In the genomic region with DNA sequence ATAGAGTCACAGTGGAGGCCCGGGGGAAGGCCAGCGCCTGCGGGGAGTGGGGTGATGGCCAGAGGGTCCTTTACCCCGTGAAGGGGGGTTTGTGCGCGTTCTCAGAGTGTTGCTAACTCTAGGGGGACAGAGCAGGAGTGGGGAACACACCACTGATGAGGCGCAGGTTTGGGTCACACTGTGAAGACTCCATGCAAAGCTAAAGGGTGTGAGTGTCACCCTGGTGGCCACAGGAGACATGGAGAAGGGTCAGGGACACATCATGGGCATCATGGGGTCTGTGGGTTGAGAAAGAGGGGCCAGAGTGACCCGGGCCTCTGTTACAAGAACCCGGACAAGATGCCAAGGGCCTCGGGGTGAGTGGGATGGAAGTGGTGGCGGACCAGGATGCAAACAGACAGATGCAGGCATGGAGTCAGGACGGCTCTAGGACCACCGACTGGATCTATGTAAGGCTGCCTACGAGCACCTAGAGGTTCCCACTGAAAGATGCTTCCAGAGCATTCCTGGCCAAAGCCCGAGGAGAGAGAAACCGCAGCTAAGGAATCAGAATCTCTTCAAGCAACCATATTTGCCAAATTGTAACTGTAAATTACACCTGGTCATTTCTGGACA, we compare ENCODE assay signal across 20 cellular contexts.
DNase-seq lines count a peak whose midpoint lies in the region; ATAC-seq and TF ChIP-seq lines count a peak whose summit lies in the region.
"Had no signal": no experiment of that assay in that cellular context is flagged by ENCODE, and none has a peak within 500 bp of the region (broad histone marks: within the 10 kb centered on the region; RNA-seq: fewer than 3 reads in every experiment).

No MANE protein-coding gene starts in this region.

- H3K4me1 ChIP-seq in right cardiac atrium (ENCODE audit: control insufficient read depth, insufficient read depth, low read length) = no peaks in the 10 kb centered on the region
- H3K4me1 ChIP-seq in stomach = no peaks in the 10 kb centered on the region
- no peaks in the 10 kb centered on the region for H3K4me1 ChIP-seq in lower lobe of right lung
- H3K4me1 ChIP-seq: BE2C had no signal

- TF ChIP-seq EP300 in stomach (IDR thresholded peaks at IDR 0.05) = no peak

- H3K9me3 ChIP-seq in right cardiac atrium (ENCODE audit: control insufficient read depth, low read length) = no peaks in the 10 kb centered on the region
- H3K9me3 ChIP-seq in stomach = no peaks in the 10 kb centered on the region
- H3K9me3 ChIP-seq in lower lobe of right lung = no peaks in the 10 kb centered on the region
- H3K9me3 ChIP-seq: BE2C had no signal

- ATAC-seq in left ventricle myocardium superior = no peak
- no peak for ATAC-seq in right cardiac atrium
- ATAC-seq in lower lobe of right lung = no peak

- H3K4me3 Mint-ChIP-seq in neural crest cell (no peak overlapping the region), HFFc6 (no peak overlapping the region)
- H3K4me3 Mint-ChIP-seq: CD4-positive, CD25-positive, alpha-beta regulatory T cell; IgD-negative memory B cell had no signal

- H3K27ac ChIP-seq in right cardiac atrium (ENCODE audit: low read length) (no peak overlapping the region), coronary artery (no peak overlapping the region), stomach (no peak overlapping the region), lower lobe of right lung (no peak overlapping the region)

- no peaks in the 10 kb centered on the region for H3K9me3 Mint-ChIP-seq in neural crest cell
- no peaks in the 10 kb centered on the region for H3K9me3 Mint-ChIP-seq in HFFc6
- H3K9me3 Mint-ChIP-seq: CD4-positive, CD25-positive, alpha-beta regulatory T cell; IgD-negative memory B cell had no signal

- peak overlapping the region; percentile 74 for H3K27ac Mint-ChIP-seq in neural crest cell (ENCODE audit: unreplicated experiment)
- no peak overlapping the region for H3K27ac Mint-ChIP-seq in HFFc6
- H3K27ac Mint-ChIP-seq: CD4-positive, CD25-positive, alpha-beta regulatory T cell; IgD-negative memory B cell had no signal

- H3K4me3 ChIP-seq in right cardiac atrium (ENCODE audit: low read length) = no peak overlapping the region
- no peak overlapping the region for H3K4me3 ChIP-seq in coronary artery
- no peak overlapping the region for H3K4me3 ChIP-seq in stomach
- no peak overlapping the region for H3K4me3 ChIP-seq in lower lobe of right lung

- H3K36me3 ChIP-seq in stomach = peaks cover 10 to 67% (median 54%) of the 10 kb centered on the region in 4 donors
- H3K36me3 ChIP-seq in lower lobe of right lung = peaks cover 57% of the 10 kb centered on the region
- H3K36me3 ChIP-seq: BE2C had no signal

- H3K27me3 ChIP-seq in right cardiac atrium (ENCODE audit: control insufficient read depth, insufficient read depth) (no peaks in the 10 kb centered on the region), stomach (peaks cover 0 to 4% (median 0%) of the 10 kb centered on the region in 3 donors), lower lobe of right lung (ENCODE audit: low read depth) (no peaks in the 10 kb centered on the region)
- H3K27me3 ChIP-seq: BE2C had no signal

- 93% methylated on average over 16 of the region's 16 CpGs for WGBS in right cardiac atrium
- 80 to 88% (median 86%) methylated on average over 16 of the region's 16 CpGs for WGBS in stomach, 5 donors

- no peaks in the 10 kb centered on the region for H3K27me3 Mint-ChIP-seq in neural crest cell (ENCODE audit: low read depth)
- peaks cover 7% of the 10 kb centered on the region for H3K27me3 Mint-ChIP-seq in HFFc6 (ENCODE audit: insufficient read depth)
- H3K27me3 Mint-ChIP-seq: CD4-positive, CD25-positive, alpha-beta regulatory T cell had no signal

- peaks cover 20% of the 10 kb centered on the region for H3K36me3 Mint-ChIP-seq in neural crest cell (ENCODE audit: low read depth)
- peaks cover 17% of the 10 kb centered on the region for H3K36me3 Mint-ChIP-seq in HFFc6 (ENCODE audit: low read depth)
- H3K36me3 Mint-ChIP-seq: CD4-positive, CD25-positive, alpha-beta regulatory T cell; IgD-negative memory B cell had no signal

- DNase-seq in left ventricle myocardium superior = peak; percentile 7
- DNase-seq in right cardiac atrium = no peak
- DNase-seq in coronary artery (ENCODE audit: low spot score) = peak; percentile 55
- DNase-seq in neural crest cell (ENCODE audit: low read depth, low spot score) = no peak
- peak; percentile 24 for DNase-seq in stomach
- DNase-seq in HFFc6 = no peak
- DNase-seq in ureter (ENCODE audit: low spot score) = no peak
- DNase-seq in lower lobe of right lung = no peak
- DNase-seq: BE2C; CD4-positive, CD25-positive, alpha-beta regulatory T cell; H7; MV-4-11; NCI-H1105 treated with DMSO at 0.1 percent for 48 hours; NCI-H2029 treated with DMSO at 0.1 percent for 48 hours; NCI-H226; NCI-H524 treated with DMSO at 0.1 percent for 48 hours; NCI-H82; OCI-M1; SHP77 had no signal

- intact Hi-C loops in left ventricle myocardium superior (cut with micrococcal nuclease) = no loop called here
- intact Hi-C loops in right cardiac atrium (cut with DNase I) = no loop called here
- intact Hi-C loops in stomach (cut with DNase I; ENCODE audit: low total_unique reads) = no loop called here
- intact Hi-C loops in lower lobe of right lung (cut with DNase I) = no loop called here

- H3K4me1 Mint-ChIP-seq in neural crest cell (peaks cover 16% of the 10 kb centered on the region), HFFc6 (ENCODE audit: low read depth) (no peaks in the 10 kb centered on the region)
- H3K4me1 Mint-ChIP-seq: CD4-positive, CD25-positive, alpha-beta regulatory T cell had no signal

- TF ChIP-seq POLR2A in stomach (IDR thresholded peaks at IDR 0.05) = no peak

- TF ChIP-seq CTCF in coronary artery (IDR thresholded peaks at IDR 0.05) (no peak), neural crest cell (conservative IDR thresholded peaks at IDR 0.05) (no peak), stomach (IDR thresholded peaks at IDR 0.05) (no peak), HFFc6 (IDR thresholded peaks at IDR 0.05) (no peak), lower lobe of right lung (IDR thresholded peaks at IDR 0.05) (no peak)

Comparison
In these comparisons a context has a peak if more than half of its experiments do, and no peak if none do; other contexts are left out.
1. DNase-seq: peak in left ventricle myocardium superior (single experiment), coronary artery (single experiment) and stomach (single experiment); none in right cardiac atrium (0 of 3), neural crest cell (single experiment), HFFc6 (single experiment), ureter (single experiment) and lower lobe of right lung (single experiment).